ENCODE assay signal across 1 cellular context in the genomic region with DNA sequence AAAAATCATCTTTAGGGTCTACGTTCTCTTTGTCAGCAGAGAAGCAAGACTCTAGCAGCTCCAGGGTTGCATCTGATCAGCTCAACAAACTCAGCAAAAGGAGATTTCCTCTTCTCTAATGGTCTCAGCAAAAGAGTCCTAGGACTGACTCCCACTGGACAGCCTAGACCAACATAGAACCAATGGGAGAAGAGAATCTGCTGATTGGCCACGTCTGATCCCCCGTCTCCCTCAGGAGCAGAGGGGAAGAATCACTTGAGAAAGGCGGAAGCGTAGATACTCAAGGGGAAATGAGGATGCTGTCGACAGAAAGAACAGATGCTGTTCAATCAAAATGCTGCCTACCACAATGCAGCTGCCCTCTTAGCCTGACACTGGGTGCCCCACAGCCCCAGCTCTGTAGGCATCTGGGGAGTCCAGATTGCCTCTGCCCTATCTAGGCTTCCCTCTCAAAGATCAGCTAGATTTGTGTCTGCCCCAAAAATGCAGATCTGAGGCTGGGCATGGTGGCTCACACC.
TF ChIP-seq lines count a peak whose summit lies in the region.

No MANE protein-coding gene starts in this region.

TF ChIP-seq in H1, 55 proteins besides CTCF, POLR2A, EP300 and RAD21:
- TF ChIP-seq RFX5 (IDR thresholded peaks at IDR 0.05; ENCODE audit: borderline replicate concordance, low read depth, low read length) (no peak), HDAC6 (IDR thresholded peaks at IDR 0.05; ENCODE audit: low read depth, low read length) (no peak), CHD2 (IDR thresholded peaks at IDR 0.05; ENCODE audit: low read length) (no peak), KDM1A (IDR thresholded peaks at IDR 0.05; ENCODE audit: borderline replicate concordance, low read length) (no peak), YY1 (IDR thresholded peaks at IDR 0.05; ENCODE audit: low read depth, low read length) (no peak), JUN (IDR thresholded peaks at IDR 0.05; ENCODE audit: low read depth, low read length) (no peak)
- TF ChIP-seq, protein P1, sequence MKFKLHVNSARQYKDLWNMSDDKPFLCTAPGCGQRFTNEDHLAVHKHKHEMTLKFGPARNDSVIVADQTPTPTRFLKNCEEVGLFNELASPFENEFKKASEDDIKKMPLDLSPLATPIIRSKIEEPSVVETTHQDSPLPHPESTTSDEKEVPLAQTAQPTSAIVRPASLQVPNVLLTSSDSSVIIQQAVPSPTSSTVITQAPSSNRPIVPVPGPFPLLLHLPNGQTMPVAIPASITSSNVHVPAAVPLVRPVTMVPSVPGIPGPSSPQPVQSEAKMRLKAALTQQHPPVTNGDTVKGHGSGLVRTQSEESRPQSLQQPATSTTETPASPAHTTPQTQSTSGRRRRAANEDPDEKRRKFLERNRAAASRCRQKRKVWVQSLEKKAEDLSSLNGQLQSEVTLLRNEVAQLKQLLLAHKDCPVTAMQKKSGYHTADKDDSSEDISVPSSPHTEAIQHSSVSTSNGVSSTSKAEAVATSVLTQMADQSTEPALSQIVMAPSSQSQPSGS (IDR thresholded peaks at IDR 0.05; ENCODE audit: low read length), result no peak
